Comparison of ENCODE assay signal across 10 cellular contexts in genomic region chr1:206809504-206810084, GRCh38. TPM values are rescaled to one million over a fixed set of nuclear protein-coding genes. Genes with fewer than 3 reads are reported as not detected.
DNase-seq lines count a peak whose midpoint lies in the region; ATAC-seq, FAIRE-seq and TF ChIP-seq lines count a peak whose summit lies in the region.
"Had no signal": no experiment of that assay in that cellular context is flagged by ENCODE, and none has a peak within 500 bp of the region (broad histone marks: within the 10 kb centered on the region; RNA-seq: fewer than 3 reads in every experiment).

No MANE protein-coding gene starts in this region.

- BruUV-seq in endothelial cell of umbilical vein (replicated peaks; lab: Mats Ljungman, UMichigan) = no TSS peak

- H3K9me3 ChIP-seq in endothelial cell of umbilical vein (replicated peaks; ENCODE audit: control insufficient read depth, insufficient read depth, low read length) = no peaks in the 10 kb centered on the region

- no peaks in the 10 kb centered on the region for H3K36me3 ChIP-seq in endothelial cell of umbilical vein (ENCODE audit: control insufficient read depth in 2 of 2, extremely low read depth in 1 of 2, insufficient read depth in 2 of 2, low read length in 2 of 2)

- DNase-seq in AG20443 (ENCODE audit: low spot score) = peak; percentile 39
- no peak for DNase-seq in GM12892 (ENCODE audit: insufficient read length)
- peak; percentile 18 for DNase-seq in RKO (ENCODE audit: low spot score)
- peak; percentile 26 for DNase-seq in endothelial cell of umbilical vein (ENCODE audit: low read depth, low spot score)
- DNase-seq in stimulated activated CD8-positive, alpha-beta memory T cell treated with anti-CD3 and anti-CD28 coated beads, Interleukin-4, amount 100 ng/mL, for 48 hours = peak; percentile 54
- DNase-seq in mesenteric fat pad (ENCODE audit: low spot score) = no peak
- DNase-seq in GM20000 (ENCODE audit: low spot score) = no peak

- no peak for TF ChIP-seq POLR2A in GM12892 (IDR thresholded peaks at IDR 0.05; ENCODE audit: low read depth, low read length)
- TF ChIP-seq POLR2A in endothelial cell of umbilical vein (IDR thresholded peaks at IDR 0.05; ENCODE audit: low read depth, low read length) = no peak

- intact Hi-C loops in endothelial cell of umbilical vein (cut with micrococcal nuclease) = loop anchor here (1.0 to 5.0 kb wide), 4 partner anchors 82 to 690 kb away; no protein-coding TSS in a partner anchor

- H4K20me1 ChIP-seq in endothelial cell of umbilical vein (replicated peaks; ENCODE audit: control insufficient read depth, extremely low read depth, insufficient read depth, low read length) = no peaks in the 10 kb centered on the region

- POLR2A ChIA-PET in endothelial cell of umbilical vein (lab: Charles Lee) = no interaction called here

- ATAC-seq in HG03521 (IDR thresholded peaks at IDR 0.05; ENCODE audit: unreplicated experiment) = no peak

- H3K27ac ChIP-seq in endothelial cell of umbilical vein (ENCODE audit: insufficient read depth, low read depth, low read length) = no peak overlapping the region

- H2AFZ ChIP-seq in endothelial cell of umbilical vein (ENCODE audit: low read depth, low read length) = no peak overlapping the region

- H3K4me3 ChIP-seq in endothelial cell of umbilical vein (replicated peaks in 1 of 3; ENCODE audit: insufficient read depth in 1 of 3, low read depth in 1 of 3, low read length in 3 of 3) = no peak overlapping the region

- CTCF ChIA-PET in endothelial cell of umbilical vein (lab: Charles Lee) = interaction anchor here (0.6 to 5.4 kb wide), 18 partner anchors 9 to 690 kb away, joined by 3 to 64 read pairs (median 4); no protein-coding TSS in a partner anchor

- TF ChIP-seq CTCF in endothelial cell of umbilical vein (IDR thresholded peaks at IDR 0.05; ENCODE audit: extremely low read depth in 1 of 2, insufficient read depth in 1 of 2, low read depth in 1 of 2, low read length in 2 of 2) (peak; percentile 28 to 40), GM20000 (IDR thresholded peaks at IDR 0.05; ENCODE audit: extremely low read depth, missing control alignments) (no peak)

- dilution Hi-C loops in endothelial cell of umbilical vein (cut with MboI; ENCODE audit: extremely low pct_ligation_motif_present, low sequenced_read_pairs) = no loop called here

- H3K9me1 ChIP-seq in endothelial cell of umbilical vein (replicated peaks; ENCODE audit: control insufficient read depth, extremely low read depth, insufficient read depth, low read length) = no peaks in the 10 kb centered on the region

- FAIRE-seq in GM12892 (lab: Jason Lieb, UNC) (peak; percentile 81), endothelial cell of umbilical vein (lab: Jason Lieb, UNC) (no peak)

- H3K4me1 ChIP-seq in endothelial cell of umbilical vein (ENCODE audit: control insufficient read depth, extremely low read depth, insufficient read depth, low read length) = no peaks in the 10 kb centered on the region

- H3K27me3 ChIP-seq in endothelial cell of umbilical vein (ENCODE audit: control insufficient read depth in 2 of 2, insufficient read depth in 2 of 2, low read length in 2 of 2) = peaks cover 3 to 10% of the 10 kb centered on the region in 2 experiments

- no peaks in the 10 kb centered on the region for H3K79me2 ChIP-seq in endothelial cell of umbilical vein (ENCODE audit: control insufficient read depth, insufficient read depth, low read length)

- no peak overlapping the region for H3K4me2 ChIP-seq in endothelial cell of umbilical vein (ENCODE audit: insufficient read depth, low read length)

- H3K9ac ChIP-seq in endothelial cell of umbilical vein (replicated peaks; ENCODE audit: extremely low read depth, insufficient read depth, low read length) = no peak overlapping the region

TF ChIP-seq in endothelial cell of umbilical vein, 7 proteins besides CTCF, POLR2A, EP300 and RAD21:
- TF ChIP-seq MAX (IDR thresholded peaks at IDR 0.05; ENCODE audit: insufficient read depth, insufficient read length) (no peak), POLR2AphosphoS5 (IDR thresholded peaks at IDR 0.05; ENCODE audit: insufficient read depth, low read depth, low read length) (no peak), EZH2 (IDR thresholded peaks at IDR 0.05; ENCODE audit: borderline replicate concordance, low read depth, low read length, severe bottlenecking) (no peak), FOS (IDR thresholded peaks at IDR 0.05; ENCODE audit: borderline replicate concordance, insufficient read depth, low read length) (no peak), MYC (IDR thresholded peaks at IDR 0.05; ENCODE audit: low read depth, low read length) (no peak), GATA2 (IDR thresholded peaks at IDR 0.05; ENCODE audit: insufficient read depth, insufficient read length, low read depth, low read length) (no peak), JUN (IDR thresholded peaks at IDR 0.05; ENCODE audit: borderline replicate concordance, insufficient read depth, insufficient read length, low read depth) (no peak)
TF ChIP-seq in endothelial cell of umbilical vein: peak in this region for 0.

RNA-seq across cellular contexts. Expression of gene IL10, which starts 37.3 kb away (rescaled TPM):
- polyA plus RNA-seq in GM12892 (2012; ENCODE audit: missing spikeins) = 5.2 TPM
- total RNA-seq in endothelial cell of umbilical vein (not detected in 2 replicates), mesenteric fat pad (23.0 TPM)
- polyA plus RNA-seq in endothelial cell of umbilical vein = not detected in 2 replicates
- not detected in 2 replicates for polyA plus RNA-seq in endothelial cell of umbilical vein (2011; cell fraction: cytosol; rRNA removed)
- not detected in 2 replicates for polyA plus RNA-seq in endothelial cell of umbilical vein (2011; cell fraction: nucleus; rRNA removed)
- polyA plus RNA-seq in endothelial cell of umbilical vein (2012) = not detected in 2 replicates
- not detected in 2 replicates for polyA minus RNA-seq in endothelial cell of umbilical vein
- polyA minus RNA-seq in endothelial cell of umbilical vein (2011; cell fraction: cytosol; rRNA and poly(A)+ RNA removed) = not detected
- polyA minus RNA-seq in endothelial cell of umbilical vein (2011; cell fraction: nucleus; rRNA and poly(A)+ RNA removed) = not detected in 2 replicates
- total RNA-seq: glomerular endothelial cell had no signal

RNA-seq across cellular contexts. Expression of gene IL19, which starts 39.0 kb away (rescaled TPM):
- not detected for polyA plus RNA-seq in GM12892 (2012; ENCODE audit: missing spikeins)
- total RNA-seq in endothelial cell of umbilical vein (not detected in 2 replicates), mesenteric fat pad (not detected)
- not detected in 2 replicates for polyA plus RNA-seq in endothelial cell of umbilical vein
- polyA plus RNA-seq in endothelial cell of umbilical vein (2011; cell fraction: cytosol; rRNA removed) = not detected in 2 replicates
- polyA plus RNA-seq in endothelial cell of umbilical vein (2011; cell fraction: nucleus; rRNA removed) = not detected in 2 replicates
- polyA plus RNA-seq in endothelial cell of umbilical vein (2012) = not detected in 2 replicates
- polyA minus RNA-seq in endothelial cell of umbilical vein = not detected in 2 replicates
- polyA minus RNA-seq in endothelial cell of umbilical vein (2011; cell fraction: cytosol; rRNA and poly(A)+ RNA removed) = not detected
- polyA minus RNA-seq in endothelial cell of umbilical vein (2011; cell fraction: nucleus; rRNA and poly(A)+ RNA removed) = not detected in 2 replicates
- total RNA-seq: glomerular endothelial cell, subcutaneous adipose tissue had no signal

RNA-seq across cellular contexts. Expression of gene IL20, which starts 55.8 kb away (rescaled TPM):
- not detected for polyA plus RNA-seq in GM12892 (2012; ENCODE audit: missing spikeins)
- total RNA-seq in endothelial cell of umbilical vein = not detected in 2 replicates
- polyA plus RNA-seq in endothelial cell of umbilical vein = not detected in 2 replicates
- polyA plus RNA-seq in endothelial cell of umbilical vein (2011; cell fraction: cytosol; rRNA removed) = not detected in 2 replicates
- not detected in 2 replicates for polyA plus RNA-seq in endothelial cell of umbilical vein (2011; cell fraction: nucleus; rRNA removed)
- polyA plus RNA-seq in endothelial cell of umbilical vein (2012) = not detected in 2 replicates
- not detected in 2 replicates for polyA minus RNA-seq in endothelial cell of umbilical vein
- polyA minus RNA-seq in endothelial cell of umbilical vein (2011; cell fraction: cytosol; rRNA and poly(A)+ RNA removed) = not detected
- not detected in 2 replicates for polyA minus RNA-seq in endothelial cell of umbilical vein (2011; cell fraction: nucleus; rRNA and poly(A)+ RNA removed)
- not detected for total RNA-seq in mesenteric fat pad
- total RNA-seq: glomerular endothelial cell, subcutaneous adipose tissue had no signal

Comparison
In these comparisons a context has a peak if more than half of its experiments do, and no peak if none do; other contexts are left out.
1. DNase-seq: peak in AG20443 (single experiment), RKO (single experiment), endothelial cell of umbilical vein (single experiment) and stimulated activated CD8-positive, alpha-beta memory T cell treated with anti-CD3 and anti-CD28 coated beads, Interleukin-4, amount 100 ng/mL, for 48 hours (single experiment); none in GM12892 (single experiment), mesenteric fat pad (single experiment) and GM20000 (single experiment).
2. RNA of gene IL10, which starts 37.3 kb away (total RNA-seq): 23.0 TPM in mesenteric fat pad (single experiment); not detected in endothelial cell of umbilical vein; every median in the first group is over 10 times any median in the second.